Comparison of ENCODE assay signal across 1 cellular context in the genomic region with DNA sequence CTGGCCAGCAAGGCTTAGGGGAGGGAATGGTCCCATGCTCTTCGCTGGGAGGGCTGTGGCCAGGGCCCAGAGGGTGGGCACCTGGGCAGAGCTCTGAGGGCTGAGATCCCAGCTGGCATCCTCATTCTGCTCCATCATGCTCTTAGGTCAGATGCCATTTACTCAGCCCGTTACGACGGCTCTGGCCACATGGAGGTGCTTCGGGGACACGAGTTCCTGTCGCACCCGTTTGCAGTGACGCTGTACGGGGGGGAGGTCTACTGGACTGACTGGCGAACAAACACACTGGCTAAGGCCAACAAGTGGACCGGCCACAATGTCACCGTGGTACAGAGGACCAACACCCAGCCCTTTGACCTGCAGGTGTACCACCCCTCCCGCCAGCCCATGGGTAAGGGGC.
TF ChIP-seq lines count a peak whose summit lies in the region.

No MANE protein-coding gene starts in this region.

TF ChIP-seq in K562, 482 proteins besides CTCF, POLR2A, EP300 and RAD21 (continued from another document and continues in another):
- TF ChIP-seq, protein P1, sequence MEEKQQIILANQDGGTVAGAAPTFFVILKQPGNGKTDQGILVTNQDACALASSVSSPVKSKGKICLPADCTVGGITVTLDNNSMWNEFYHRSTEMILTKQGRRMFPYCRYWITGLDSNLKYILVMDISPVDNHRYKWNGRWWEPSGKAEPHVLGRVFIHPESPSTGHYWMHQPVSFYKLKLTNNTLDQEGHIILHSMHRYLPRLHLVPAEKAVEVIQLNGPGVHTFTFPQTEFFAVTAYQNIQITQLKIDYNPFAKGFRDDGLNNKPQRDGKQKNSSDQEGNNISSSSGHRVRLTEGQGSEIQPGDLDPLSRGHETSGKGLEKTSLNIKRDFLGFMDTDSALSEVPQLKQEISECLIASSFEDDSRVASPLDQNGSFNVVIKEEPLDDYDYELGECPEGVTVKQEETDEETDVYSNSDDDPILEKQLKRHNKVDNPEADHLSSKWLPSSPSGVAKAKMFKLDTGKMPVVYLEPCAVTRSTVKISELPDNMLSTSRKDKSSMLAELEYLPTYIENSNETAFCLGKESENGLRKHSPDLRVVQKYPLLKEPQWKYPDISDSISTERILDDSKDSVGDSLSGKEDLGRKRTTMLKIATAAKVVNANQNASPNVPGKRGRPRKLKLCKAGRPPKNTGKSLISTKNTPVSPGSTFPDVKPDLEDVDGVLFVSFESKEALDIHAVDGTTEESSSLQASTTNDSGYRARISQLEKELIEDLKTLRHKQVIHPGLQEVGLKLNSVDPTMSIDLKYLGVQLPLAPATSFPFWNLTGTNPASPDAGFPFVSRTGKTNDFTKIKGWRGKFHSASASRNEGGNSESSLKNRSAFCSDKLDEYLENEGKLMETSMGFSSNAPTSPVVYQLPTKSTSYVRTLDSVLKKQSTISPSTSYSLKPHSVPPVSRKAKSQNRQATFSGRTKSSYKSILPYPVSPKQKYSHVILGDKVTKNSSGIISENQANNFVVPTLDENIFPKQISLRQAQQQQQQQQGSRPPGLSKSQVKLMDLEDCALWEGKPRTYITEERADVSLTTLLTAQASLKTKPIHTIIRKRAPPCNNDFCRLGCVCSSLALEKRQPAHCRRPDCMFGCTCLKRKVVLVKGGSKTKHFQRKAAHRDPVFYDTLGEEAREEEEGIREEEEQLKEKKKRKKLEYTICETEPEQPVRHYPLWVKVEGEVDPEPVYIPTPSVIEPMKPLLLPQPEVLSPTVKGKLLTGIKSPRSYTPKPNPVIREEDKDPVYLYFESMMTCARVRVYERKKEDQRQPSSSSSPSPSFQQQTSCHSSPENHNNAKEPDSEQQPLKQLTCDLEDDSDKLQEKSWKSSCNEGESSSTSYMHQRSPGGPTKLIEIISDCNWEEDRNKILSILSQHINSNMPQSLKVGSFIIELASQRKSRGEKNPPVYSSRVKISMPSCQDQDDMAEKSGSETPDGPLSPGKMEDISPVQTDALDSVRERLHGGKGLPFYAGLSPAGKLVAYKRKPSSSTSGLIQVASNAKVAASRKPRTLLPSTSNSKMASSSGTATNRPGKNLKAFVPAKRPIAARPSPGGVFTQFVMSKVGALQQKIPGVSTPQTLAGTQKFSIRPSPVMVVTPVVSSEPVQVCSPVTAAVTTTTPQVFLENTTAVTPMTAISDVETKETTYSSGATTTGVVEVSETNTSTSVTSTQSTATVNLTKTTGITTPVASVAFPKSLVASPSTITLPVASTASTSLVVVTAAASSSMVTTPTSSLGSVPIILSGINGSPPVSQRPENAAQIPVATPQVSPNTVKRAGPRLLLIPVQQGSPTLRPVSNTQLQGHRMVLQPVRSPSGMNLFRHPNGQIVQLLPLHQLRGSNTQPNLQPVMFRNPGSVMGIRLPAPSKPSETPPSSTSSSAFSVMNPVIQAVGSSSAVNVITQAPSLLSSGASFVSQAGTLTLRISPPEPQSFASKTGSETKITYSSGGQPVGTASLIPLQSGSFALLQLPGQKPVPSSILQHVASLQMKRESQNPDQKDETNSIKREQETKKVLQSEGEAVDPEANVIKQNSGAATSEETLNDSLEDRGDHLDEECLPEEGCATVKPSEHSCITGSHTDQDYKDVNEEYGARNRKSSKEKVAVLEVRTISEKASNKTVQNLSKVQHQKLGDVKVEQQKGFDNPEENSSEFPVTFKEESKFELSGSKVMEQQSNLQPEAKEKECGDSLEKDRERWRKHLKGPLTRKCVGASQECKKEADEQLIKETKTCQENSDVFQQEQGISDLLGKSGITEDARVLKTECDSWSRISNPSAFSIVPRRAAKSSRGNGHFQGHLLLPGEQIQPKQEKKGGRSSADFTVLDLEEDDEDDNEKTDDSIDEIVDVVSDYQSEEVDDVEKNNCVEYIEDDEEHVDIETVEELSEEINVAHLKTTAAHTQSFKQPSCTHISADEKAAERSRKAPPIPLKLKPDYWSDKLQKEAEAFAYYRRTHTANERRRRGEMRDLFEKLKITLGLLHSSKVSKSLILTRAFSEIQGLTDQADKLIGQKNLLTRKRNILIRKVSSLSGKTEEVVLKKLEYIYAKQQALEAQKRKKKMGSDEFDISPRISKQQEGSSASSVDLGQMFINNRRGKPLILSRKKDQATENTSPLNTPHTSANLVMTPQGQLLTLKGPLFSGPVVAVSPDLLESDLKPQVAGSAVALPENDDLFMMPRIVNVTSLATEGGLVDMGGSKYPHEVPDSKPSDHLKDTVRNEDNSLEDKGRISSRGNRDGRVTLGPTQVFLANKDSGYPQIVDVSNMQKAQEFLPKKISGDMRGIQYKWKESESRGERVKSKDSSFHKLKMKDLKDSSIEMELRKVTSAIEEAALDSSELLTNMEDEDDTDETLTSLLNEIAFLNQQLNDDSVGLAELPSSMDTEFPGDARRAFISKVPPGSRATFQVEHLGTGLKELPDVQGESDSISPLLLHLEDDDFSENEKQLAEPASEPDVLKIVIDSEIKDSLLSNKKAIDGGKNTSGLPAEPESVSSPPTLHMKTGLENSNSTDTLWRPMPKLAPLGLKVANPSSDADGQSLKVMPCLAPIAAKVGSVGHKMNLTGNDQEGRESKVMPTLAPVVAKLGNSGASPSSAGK (IDR thresholded peaks at IDR 0.05), result peak; percentile 95
- TF ChIP-seq, protein P2, sequence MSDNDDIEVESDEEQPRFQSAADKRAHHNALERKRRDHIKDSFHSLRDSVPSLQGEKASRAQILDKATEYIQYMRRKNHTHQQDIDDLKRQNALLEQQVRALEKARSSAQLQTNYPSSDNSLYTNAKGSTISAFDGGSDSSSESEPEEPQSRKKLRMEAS (CRISPR knock-in tag; IDR thresholded peaks at IDR 0.05), result peak; percentile 92
- no peak for TF ChIP-seq ZNF140 (CRISPR knock-in tag; IDR thresholded peaks at IDR 0.05)
- no peak for TF ChIP-seq DIDO1 (tag; IDR thresholded peaks at IDR 0.05; ENCODE audit: low read depth)
- TF ChIP-seq, protein P3, sequence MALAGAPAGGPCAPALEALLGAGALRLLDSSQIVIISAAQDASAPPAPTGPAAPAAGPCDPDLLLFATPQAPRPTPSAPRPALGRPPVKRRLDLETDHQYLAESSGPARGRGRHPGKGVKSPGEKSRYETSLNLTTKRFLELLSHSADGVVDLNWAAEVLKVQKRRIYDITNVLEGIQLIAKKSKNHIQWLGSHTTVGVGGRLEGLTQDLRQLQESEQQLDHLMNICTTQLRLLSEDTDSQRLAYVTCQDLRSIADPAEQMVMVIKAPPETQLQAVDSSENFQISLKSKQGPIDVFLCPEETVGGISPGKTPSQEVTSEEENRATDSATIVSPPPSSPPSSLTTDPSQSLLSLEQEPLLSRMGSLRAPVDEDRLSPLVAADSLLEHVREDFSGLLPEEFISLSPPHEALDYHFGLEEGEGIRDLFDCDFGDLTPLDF (CRISPR knock-in tag; IDR thresholded peaks at IDR 0.05), result no peak
- no peak for TF ChIP-seq ZNF717 (CRISPR knock-in tag; IDR thresholded peaks at IDR 0.05)
- TF ChIP-seq CBFA2T3 (IDR thresholded peaks at IDR 0.05), result no peak
- no peak for TF ChIP-seq POU5F1 (IDR thresholded peaks at IDR 0.05; ENCODE audit: borderline replicate concordance, low read depth, low read length, partially characterized antibody)
- no peak for TF ChIP-seq HLTF (IDR thresholded peaks at IDR 0.05)
- TF ChIP-seq, protein P4, sequence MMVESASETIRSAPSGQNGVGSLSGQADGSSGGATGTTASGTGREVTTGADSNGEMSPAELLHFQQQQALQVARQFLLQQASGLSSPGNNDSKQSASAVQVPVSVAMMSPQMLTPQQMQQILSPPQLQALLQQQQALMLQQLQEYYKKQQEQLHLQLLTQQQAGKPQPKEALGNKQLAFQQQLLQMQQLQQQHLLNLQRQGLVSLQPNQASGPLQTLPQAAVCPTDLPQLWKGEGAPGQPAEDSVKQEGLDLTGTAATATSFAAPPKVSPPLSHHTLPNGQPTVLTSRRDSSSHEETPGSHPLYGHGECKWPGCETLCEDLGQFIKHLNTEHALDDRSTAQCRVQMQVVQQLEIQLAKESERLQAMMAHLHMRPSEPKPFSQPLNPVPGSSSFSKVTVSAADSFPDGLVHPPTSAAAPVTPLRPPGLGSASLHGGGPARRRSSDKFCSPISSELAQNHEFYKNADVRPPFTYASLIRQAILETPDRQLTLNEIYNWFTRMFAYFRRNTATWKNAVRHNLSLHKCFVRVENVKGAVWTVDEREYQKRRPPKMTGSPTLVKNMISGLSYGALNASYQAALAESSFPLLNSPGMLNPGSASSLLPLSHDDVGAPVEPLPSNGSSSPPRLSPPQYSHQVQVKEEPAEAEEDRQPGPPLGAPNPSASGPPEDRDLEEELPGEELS (CRISPR knock-in tag; IDR thresholded peaks at IDR 0.05; ENCODE audit: borderline replicate concordance), result peak; percentile 66; the same call in 1 of the 2 replicates
- TF ChIP-seq PHF21A (IDR thresholded peaks at IDR 0.05; ENCODE audit: borderline replicate concordance, low read depth), result no peak
- TF ChIP-seq CREM (IDR thresholded peaks at IDR 0.05; ENCODE audit: low read depth), result peak; percentile 41; the same call in 1 of the 2 replicates
- no peak for TF ChIP-seq GTF2A2 (tag; IDR thresholded peaks at IDR 0.05)
- no peak for TF ChIP-seq PML (IDR thresholded peaks at IDR 0.05; ENCODE audit: low read length)
- TF ChIP-seq NCOR1 (IDR thresholded peaks at IDR 0.05), result no peak
- no peak for TF ChIP-seq ZNF778 (CRISPR knock-in tag; IDR thresholded peaks at IDR 0.05)
- no peak for TF ChIP-seq ZNF239 (CRISPR knock-in tag; IDR thresholded peaks at IDR 0.05)
- no peak for TF ChIP-seq STAT5B (CRISPR knock-in tag; IDR thresholded peaks at IDR 0.05)
- TF ChIP-seq FIP1L1 (IDR thresholded peaks at IDR 0.05; ENCODE audit: low read depth, low read length, poor library complexity, severe bottlenecking), result no peak
- no peak for TF ChIP-seq FOXM1 (IDR thresholded peaks at IDR 0.05; ENCODE audit: low read depth)
- TF ChIP-seq FOXM1 (CRISPR knock-in tag; IDR thresholded peaks at IDR 0.05; ENCODE audit: low read depth), result no peak
- TF ChIP-seq CBX3 (IDR thresholded peaks at IDR 0.05; ENCODE audit: borderline replicate concordance in 1 of 2, low read length in 2 of 2), result peak in 1 of 2 experiments; percentile 56; a peak in 1 of 3 replicates
- no peak for TF ChIP-seq ZNF282 (CRISPR knock-in tag; IDR thresholded peaks at IDR 0.05)
- TF ChIP-seq, protein P5, sequence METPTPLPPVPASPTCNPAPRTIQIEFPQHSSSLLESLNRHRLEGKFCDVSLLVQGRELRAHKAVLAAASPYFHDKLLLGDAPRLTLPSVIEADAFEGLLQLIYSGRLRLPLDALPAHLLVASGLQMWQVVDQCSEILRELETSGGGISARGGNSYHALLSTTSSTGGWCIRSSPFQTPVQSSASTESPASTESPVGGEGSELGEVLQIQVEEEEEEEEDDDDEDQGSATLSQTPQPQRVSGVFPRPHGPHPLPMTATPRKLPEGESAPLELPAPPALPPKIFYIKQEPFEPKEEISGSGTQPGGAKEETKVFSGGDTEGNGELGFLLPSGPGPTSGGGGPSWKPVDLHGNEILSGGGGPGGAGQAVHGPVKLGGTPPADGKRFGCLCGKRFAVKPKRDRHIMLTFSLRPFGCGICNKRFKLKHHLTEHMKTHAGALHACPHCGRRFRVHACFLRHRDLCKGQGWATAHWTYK (CRISPR knock-in tag; IDR thresholded peaks at IDR 0.05), result no peak
- TF ChIP-seq, protein P6, sequence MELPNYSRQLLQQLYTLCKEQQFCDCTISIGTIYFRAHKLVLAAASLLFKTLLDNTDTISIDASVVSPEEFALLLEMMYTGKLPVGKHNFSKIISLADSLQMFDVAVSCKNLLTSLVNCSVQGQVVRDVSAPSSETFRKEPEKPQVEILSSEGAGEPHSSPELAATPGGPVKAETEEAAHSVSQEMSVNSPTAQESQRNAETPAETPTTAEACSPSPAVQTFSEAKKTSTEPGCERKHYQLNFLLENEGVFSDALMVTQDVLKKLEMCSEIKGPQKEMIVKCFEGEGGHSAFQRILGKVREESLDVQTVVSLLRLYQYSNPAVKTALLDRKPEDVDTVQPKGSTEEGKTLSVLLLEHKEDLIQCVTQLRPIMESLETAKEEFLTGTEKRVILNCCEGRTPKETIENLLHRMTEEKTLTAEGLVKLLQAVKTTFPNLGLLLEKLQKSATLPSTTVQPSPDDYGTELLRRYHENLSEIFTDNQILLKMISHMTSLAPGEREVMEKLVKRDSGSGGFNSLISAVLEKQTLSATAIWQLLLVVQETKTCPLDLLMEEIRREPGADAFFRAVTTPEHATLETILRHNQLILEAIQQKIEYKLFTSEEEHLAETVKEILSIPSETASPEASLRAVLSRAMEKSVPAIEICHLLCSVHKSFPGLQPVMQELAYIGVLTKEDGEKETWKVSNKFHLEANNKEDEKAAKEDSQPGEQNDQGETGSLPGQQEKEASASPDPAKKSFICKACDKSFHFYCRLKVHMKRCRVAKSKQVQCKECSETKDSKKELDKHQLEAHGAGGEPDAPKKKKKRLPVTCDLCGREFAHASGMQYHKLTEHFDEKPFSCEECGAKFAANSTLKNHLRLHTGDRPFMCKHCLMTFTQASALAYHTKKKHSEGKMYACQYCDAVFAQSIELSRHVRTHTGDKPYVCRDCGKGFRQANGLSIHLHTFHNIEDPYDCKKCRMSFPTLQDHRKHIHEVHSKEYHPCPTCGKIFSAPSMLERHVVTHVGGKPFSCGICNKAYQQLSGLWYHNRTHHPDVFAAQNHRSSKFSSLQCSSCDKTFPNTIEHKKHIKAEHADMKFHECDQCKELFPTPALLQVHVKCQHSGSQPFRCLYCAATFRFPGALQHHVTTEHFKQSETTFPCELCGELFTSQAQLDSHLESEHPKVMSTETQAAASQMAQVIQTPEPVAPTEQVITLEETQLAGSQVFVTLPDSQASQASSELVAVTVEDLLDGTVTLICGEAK (IDR thresholded peaks at IDR 0.05), result no peak
- TF ChIP-seq, protein P6 (CRISPR knock-in tag; IDR thresholded peaks at IDR 0.05), result no peak
- no peak for TF ChIP-seq ZC3H4 (CRISPR knock-in tag; IDR thresholded peaks at IDR 0.05; ENCODE audit: borderline replicate concordance)
- TF ChIP-seq CC2D1A (IDR thresholded peaks at IDR 0.05), result no peak
